Comparison of ENCODE assay signal across 25 cellular contexts in genomic region chr1:106749491-106749890, GRCh38.
"Had no signal": no experiment of that assay in that cellular context is flagged by ENCODE, and none has a peak within 500 bp of the region (broad histone marks: within the 10 kb centered on the region; RNA-seq: fewer than 3 reads in every experiment).

No MANE protein-coding gene starts in this region.

- H3K4me1 Mint-ChIP-seq: naive thymus-derived CD4-positive, alpha-beta T cell had no signal

- H3K9me3 ChIP-seq: colonic mucosa, esophagus squamous epithelium, gastrocnemius medialis, heart right ventricle, left lung, lower lobe of right lung had no signal

- H3K4me3 Mint-ChIP-seq: dendritic cell treated with granulocyte-macrophage colony-stimulating factor and Interleukin-4, amounts not matched to agents 40 ng/mL and 50 ng/mL, for 4 days; effector memory CD8-positive, alpha-beta T cell; endodermal cell; memory B cell; naive thymus-derived CD4-positive, alpha-beta T cell had no signal

- DNase-seq: colonic mucosa; cortex of kidney; effector CD8-positive, alpha-beta T cell; effector memory CD8-positive, alpha-beta T cell; endodermal cell; erythroblast; esophagus squamous epithelium; foreskin fibroblast; foreskin melanocyte; gastrocnemius medialis; glutamatergic neuron; head of caudate nucleus; heart right ventricle; hippocampal formation; left cardiac atrium; left lung; left ventricle myocardium superior; lower lobe of right lung; mesendoderm; midbrain; naive thymus-derived CD4-positive, alpha-beta T cell had no signal

- ATAC-seq: effector memory CD8-positive, alpha-beta T cell; esophagus mucosa; gastrocnemius medialis; heart right ventricle; left cardiac atrium; left lung; left ventricle myocardium superior; lower lobe of right lung; naive thymus-derived CD4-positive, alpha-beta T cell had no signal

- H3K4me1 ChIP-seq: colonic mucosa, esophagus squamous epithelium, gastrocnemius medialis, heart right ventricle, left lung, lower lobe of right lung had no signal

- H3K9me3 Mint-ChIP-seq: endodermal cell, memory B cell had no signal

- H3K27me3 ChIP-seq: colonic mucosa, esophagus squamous epithelium, gastrocnemius medialis, heart right ventricle, left lung had no signal

- H3K36me3 Mint-ChIP-seq: memory B cell had no signal

- H3K4me3 ChIP-seq: colonic mucosa, esophagus squamous epithelium, gastrocnemius medialis, heart right ventricle, left lung, lower lobe of right lung had no signal

- H3K27ac Mint-ChIP-seq: dendritic cell treated with granulocyte-macrophage colony-stimulating factor and Interleukin-4, amounts not matched to agents 40 ng/mL and 50 ng/mL, for 4 days; effector memory CD8-positive, alpha-beta T cell; memory B cell; naive thymus-derived CD4-positive, alpha-beta T cell had no signal

- H3K36me3 ChIP-seq: colonic mucosa, esophagus squamous epithelium, gastrocnemius medialis, heart right ventricle, left lung, lower lobe of right lung had no signal

- H3K27ac ChIP-seq: colonic mucosa, epithelial cell of prostate, esophagus squamous epithelium, gastrocnemius medialis, heart right ventricle, left lung, lower lobe of right lung had no signal
